8 cellular contexts compared by ENCODE assay signal in genomic region chr2:121076885-121077549, GRCh38.
DNase-seq lines count a peak whose midpoint lies in the region; ATAC-seq lines count a peak whose summit lies in the region.

No MANE protein-coding gene starts in this region.

- intact Hi-C loops in activated naive CD4-positive, alpha-beta T cell treated with anti-CD3 and anti-CD28 coated beads for 36 hours (cut with micrococcal nuclease) = loop anchor here (2.0 kb wide), 1 partner anchor 454 kb away; the partner anchor contains the start of gene RNU4ATAC
- intact Hi-C loops in right cardiac atrium (cut with DNase I) = no loop called here

- H3K27me3 ChIP-seq in right cardiac atrium (ENCODE audit: control insufficient read depth, insufficient read depth) = no peaks in the 10 kb centered on the region

- CTCF ChIA-PET in activated naive CD4-positive, alpha-beta T cell treated with anti-CD3 and anti-CD28 coated beads for 36 hours (lab: Charles Lee) = interaction anchor here (0.6 to 1.9 kb wide), 17 partner anchors 9 to 586 kb away, joined by 3 to 8 read pairs (median 3); no protein-coding TSS in a partner anchor

- no peak overlapping the region for H3K27ac ChIP-seq in right cardiac atrium (ENCODE audit: low read length)

- no peak overlapping the region for H3K4me3 Mint-ChIP-seq in activated naive CD4-positive, alpha-beta T cell treated with anti-CD3 and anti-CD28 coated beads for 36 hours

- H3K27ac Mint-ChIP-seq in activated naive CD4-positive, alpha-beta T cell treated with anti-CD3 and anti-CD28 coated beads for 36 hours = no peak overlapping the region

- no peaks in the 10 kb centered on the region for H3K9me3 Mint-ChIP-seq in activated naive CD4-positive, alpha-beta T cell treated with anti-CD3 and anti-CD28 coated beads for 36 hours

- no peaks in the 10 kb centered on the region for H3K4me1 ChIP-seq in right cardiac atrium (ENCODE audit: control insufficient read depth, insufficient read depth, low read length)

- ATAC-seq in right cardiac atrium = peak; percentile 42 to 54

- H3K27me3 Mint-ChIP-seq in activated naive CD4-positive, alpha-beta T cell treated with anti-CD3 and anti-CD28 coated beads for 36 hours (ENCODE audit: low read depth) = peaks cover 17% of the 10 kb centered on the region

- 40% methylated on average over 26 of the region's 26 CpGs for WGBS in right cardiac atrium

- no peaks in the 10 kb centered on the region for H3K36me3 Mint-ChIP-seq in activated naive CD4-positive, alpha-beta T cell treated with anti-CD3 and anti-CD28 coated beads for 36 hours (ENCODE audit: low read depth)

- in situ Hi-C loops in SK-MEL-5 (cut with HindIII; ENCODE audit: low pct_unique_long_range_greater_than_20kb, low sequenced_read_pairs) = no loop called here

- no peaks in the 10 kb centered on the region for H3K9me3 ChIP-seq in right cardiac atrium (ENCODE audit: control insufficient read depth, low read length)

- peak; percentile 45 to 50 for DNase-seq in NOMO-1 (lab: John Stamatoyannopoulos, UW; ENCODE audit: unreplicated experiment in 2 of 2)
- DNase-seq in NOMO-1 treated with dmso at 0.1 percent for 144 hours (lab: John Stamatoyannopoulos, UW; ENCODE audit: unreplicated experiment) = no peak
- DNase-seq in HT-29 (ENCODE audit: low spot score) = peak; percentile 86
- peak; percentile 57 for DNase-seq in SK-MEL-5 (ENCODE audit: low read depth, low spot score)
- peak; percentile 79 for DNase-seq in activated naive CD4-positive, alpha-beta T cell treated with anti-CD3 and anti-CD28 coated beads for 36 hours
- peak; percentile 52 to 85 (median 83) for DNase-seq in right cardiac atrium
- DNase-seq in stimulated activated CD4-positive, alpha-beta T cell treated with anti-CD3 and anti-CD28 coated beads, Interleukin-15, amount 100 ng/mL, for 24 hours = peak; percentile 83
- DNase-seq in SHP77 (lab: John Stamatoyannopoulos, UW) = no peak

- H3K4me3 ChIP-seq in right cardiac atrium (ENCODE audit: low read length) = no peak overlapping the region

- no peaks in the 10 kb centered on the region for H3K4me1 Mint-ChIP-seq in activated naive CD4-positive, alpha-beta T cell treated with anti-CD3 and anti-CD28 coated beads for 36 hours (ENCODE audit: low read depth)

Comparison
In these comparisons a context has a peak if more than half of its experiments do, and no peak if none do; other contexts are left out.
1. DNase-seq: peak in NOMO-1 (2 of 2), HT-29 (single experiment), SK-MEL-5 (single experiment), activated naive CD4-positive, alpha-beta T cell treated with anti-CD3 and anti-CD28 coated beads for 36 hours (single experiment), right cardiac atrium (3 of 3) and stimulated activated CD4-positive, alpha-beta T cell treated with anti-CD3 and anti-CD28 coated beads, Interleukin-15, amount 100 ng/mL, for 24 hours (single experiment); none in NOMO-1 treated with dmso at 0.1 percent for 144 hours (single experiment) and SHP77 (0 of 2).